ENCODE assay signal across 1 cellular context in the genomic region with DNA sequence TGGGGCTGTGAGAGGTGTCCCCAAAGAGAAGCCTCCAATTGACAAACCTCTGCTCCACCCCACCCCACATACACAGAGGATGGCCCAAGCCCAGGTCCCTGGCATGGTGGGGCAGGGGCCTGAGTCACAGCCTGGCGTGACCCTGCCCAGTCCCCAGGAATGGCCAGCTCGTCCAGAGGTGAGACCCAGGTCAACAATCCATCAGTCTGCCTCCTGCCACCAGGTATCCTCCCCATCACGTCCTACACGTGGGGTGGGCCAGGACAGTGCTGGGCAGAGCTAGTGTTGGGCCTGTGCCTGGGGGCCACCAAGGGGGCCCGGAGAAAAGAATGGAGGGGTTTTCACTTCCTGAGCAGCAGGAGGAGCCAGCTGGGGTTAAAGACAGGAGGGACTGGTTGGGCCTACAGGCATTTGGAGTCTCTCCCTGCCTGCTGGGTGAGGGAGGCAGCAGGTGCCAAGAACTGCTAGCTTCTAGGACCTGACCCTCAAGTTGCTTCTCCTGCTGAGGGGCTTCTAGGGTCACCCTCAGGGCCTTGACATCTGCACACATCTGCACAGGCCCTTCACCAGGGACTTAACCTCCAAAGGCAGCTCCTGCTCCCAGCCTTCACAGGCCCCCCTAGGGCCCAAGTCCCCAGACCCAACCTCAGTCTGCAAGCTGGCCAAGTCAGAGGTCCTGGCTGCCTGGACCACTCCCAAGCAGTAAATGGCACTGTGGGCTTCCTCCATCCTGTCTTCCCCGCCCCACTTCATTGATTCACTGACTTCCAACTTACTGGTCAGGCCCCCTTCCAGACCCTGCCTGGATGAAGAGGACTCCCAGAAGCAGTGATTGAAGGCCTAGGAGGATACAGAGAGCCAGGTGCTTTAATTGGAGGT.
TF ChIP-seq lines count a peak whose summit lies in the region.

No MANE protein-coding gene starts in this region.

TF ChIP-seq in IMR-90, 13 proteins besides CTCF, POLR2A, EP300 and RAD21:
- TF ChIP-seq MAZ (IDR thresholded peaks at IDR 0.05; ENCODE audit: borderline replicate concordance, low read depth, low read length) (no peak), NFE2L2 (IDR thresholded peaks at IDR 0.05; ENCODE audit: low read depth, low read length) (no peak), FOS (IDR thresholded peaks at IDR 0.05; ENCODE audit: low read depth, low read length) (no peak), BHLHE40 (IDR thresholded peaks at IDR 0.05; ENCODE audit: low read depth, low read length) (no peak), RCOR1 (IDR thresholded peaks at IDR 0.05; ENCODE audit: insufficient replicate concordance, low read length) (no peak)
TF ChIP-seq in IMR-90: peak in this region for 0.
